ENCODE assay signal across 1 cellular context in genomic region chr4:183611210-183611830, GRCh38.
TF ChIP-seq lines count a peak whose summit lies in the region.

No MANE protein-coding gene starts in this region.

TF ChIP-seq in K562, 482 proteins besides CTCF, POLR2A, EP300 and RAD21:
- no peak for TF ChIP-seq SMAD2 (IDR thresholded peaks at IDR 0.05; ENCODE audit: low read depth, low read length)
- TF ChIP-seq RNF219 (CRISPR knock-in tag; IDR thresholded peaks at IDR 0.05) = no peak
- no peak for TF ChIP-seq ZNF41 (CRISPR knock-in tag; conservative IDR thresholded peaks at IDR 0.05)
- TF ChIP-seq ESRRB (CRISPR knock-in tag; IDR thresholded peaks at IDR 0.05; ENCODE audit: borderline replicate concordance) = no peak
- no peak for TF ChIP-seq ETS1 (conservative IDR thresholded peaks at IDR 0.05; ENCODE audit: control insufficient read depth, low read depth, low read length)
- no peak for TF ChIP-seq ZKSCAN8 (CRISPR knock-in tag; IDR thresholded peaks at IDR 0.05)
- no peak for TF ChIP-seq ARID2 (IDR thresholded peaks at IDR 0.05)
- TF ChIP-seq SMARCA5 (IDR thresholded peaks at IDR 0.05) = no peak
- no peak for TF ChIP-seq TCF7L2 (IDR thresholded peaks at IDR 0.05; ENCODE audit: low read depth, low read length)
- no peak for TF ChIP-seq ZBTB43 (CRISPR knock-in tag; IDR thresholded peaks at IDR 0.05)
- TF ChIP-seq JUND (IDR thresholded peaks at IDR 0.05; ENCODE audit: borderline replicate concordance, low read depth, low read length) = no peak
- no peak for TF ChIP-seq JUND (tag; IDR thresholded peaks at IDR 0.05; ENCODE audit: borderline replicate concordance, low read depth, low read length)
- TF ChIP-seq RERE (CRISPR knock-in tag; IDR thresholded peaks at IDR 0.05; ENCODE audit: borderline replicate concordance) = no peak
- TF ChIP-seq MAFG (tag; conservative IDR thresholded peaks at IDR 0.05) = no peak
- no peak for TF ChIP-seq MAFK (IDR thresholded peaks at IDR 0.05; ENCODE audit: low read length)
- TF ChIP-seq ETV5 (CRISPR knock-in tag; IDR thresholded peaks at IDR 0.05; ENCODE audit: low read depth) = no peak
- TF ChIP-seq ZNF707 (CRISPR knock-in tag; conservative IDR thresholded peaks at IDR 0.05) = no peak
